In genomic region chr14:24042733-24043132, GRCh38 we compare ENCODE assay signal across 10 cellular contexts. TPM values are rescaled to one million over a fixed set of nuclear protein-coding genes. Genes with fewer than 3 reads are reported as not detected.
"Had no signal": no experiment of that assay in that cellular context is flagged by ENCODE, and none has a peak within 500 bp of the region (broad histone marks: within the 10 kb centered on the region; RNA-seq: fewer than 3 reads in every experiment).

No MANE protein-coding gene starts in this region.

- H3K4me3 ChIP-seq: colonic mucosa, heart right ventricle, neural progenitor cell, right atrium auricular region, tibial artery had no signal

- H2AFZ ChIP-seq: neural progenitor cell had no signal

- H3K4me2 ChIP-seq: neural progenitor cell had no signal

- H3K27ac ChIP-seq: colonic mucosa, heart right ventricle, neural progenitor cell, right atrium auricular region, tibial artery had no signal

- H3K36me3 ChIP-seq: colonic mucosa, heart right ventricle, neural progenitor cell, right atrium auricular region, tibial artery had no signal

- H3K4me1 ChIP-seq: colonic mucosa, neural progenitor cell, right atrium auricular region, tibial artery had no signal

- H3K9me3 ChIP-seq: colonic mucosa, heart right ventricle, right atrium auricular region, tibial artery had no signal

- H3K9ac ChIP-seq: neural progenitor cell had no signal

- DNase-seq: activated naive CD4-positive, alpha-beta T cell treated with anti-CD3 and anti-CD28 coated beads, Interleukin-2, amount 10 ng/mL, durations not matched to agents 7 days and 5 days; caudate nucleus; colonic mucosa; foreskin melanocyte; heart right ventricle; kidney; small intestine; tibial artery had no signal

- H3K27me3 ChIP-seq: colonic mucosa, heart right ventricle, neural progenitor cell, right atrium auricular region, tibial artery had no signal

RNA-seq across cellular contexts. Expression of gene CPNE6, which starts 28.6 kb away (rescaled TPM):
- polyA plus RNA-seq: heart right ventricle had no signal
